Comparison of ENCODE assay signal across 1 cellular context in the genomic region with DNA sequence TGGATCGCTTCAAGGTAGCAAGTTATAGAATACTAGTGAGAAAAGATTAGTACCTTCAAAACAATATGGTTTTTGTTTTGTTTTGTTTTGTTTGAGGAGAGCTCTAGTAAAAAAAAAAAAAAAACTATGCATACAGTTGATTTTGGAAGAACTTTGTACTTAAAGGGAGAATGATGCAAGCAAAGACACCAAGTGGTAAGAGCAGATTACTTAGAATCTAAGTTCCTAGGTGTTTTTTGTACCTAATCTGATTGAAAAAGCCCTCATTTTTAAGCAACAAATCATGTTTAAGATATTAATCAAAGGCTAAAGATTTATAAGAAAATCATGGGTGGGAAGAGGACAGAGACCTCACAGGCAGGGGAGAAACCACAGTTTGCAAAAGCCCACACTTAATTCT.
TF ChIP-seq lines count a peak whose summit lies in the region.

No MANE protein-coding gene starts in this region.

TF ChIP-seq in HepG2, 621 proteins besides CTCF, POLR2A, EP300 and RAD21 (continued from another document and continues in another):
- TF ChIP-seq, protein P1, sequence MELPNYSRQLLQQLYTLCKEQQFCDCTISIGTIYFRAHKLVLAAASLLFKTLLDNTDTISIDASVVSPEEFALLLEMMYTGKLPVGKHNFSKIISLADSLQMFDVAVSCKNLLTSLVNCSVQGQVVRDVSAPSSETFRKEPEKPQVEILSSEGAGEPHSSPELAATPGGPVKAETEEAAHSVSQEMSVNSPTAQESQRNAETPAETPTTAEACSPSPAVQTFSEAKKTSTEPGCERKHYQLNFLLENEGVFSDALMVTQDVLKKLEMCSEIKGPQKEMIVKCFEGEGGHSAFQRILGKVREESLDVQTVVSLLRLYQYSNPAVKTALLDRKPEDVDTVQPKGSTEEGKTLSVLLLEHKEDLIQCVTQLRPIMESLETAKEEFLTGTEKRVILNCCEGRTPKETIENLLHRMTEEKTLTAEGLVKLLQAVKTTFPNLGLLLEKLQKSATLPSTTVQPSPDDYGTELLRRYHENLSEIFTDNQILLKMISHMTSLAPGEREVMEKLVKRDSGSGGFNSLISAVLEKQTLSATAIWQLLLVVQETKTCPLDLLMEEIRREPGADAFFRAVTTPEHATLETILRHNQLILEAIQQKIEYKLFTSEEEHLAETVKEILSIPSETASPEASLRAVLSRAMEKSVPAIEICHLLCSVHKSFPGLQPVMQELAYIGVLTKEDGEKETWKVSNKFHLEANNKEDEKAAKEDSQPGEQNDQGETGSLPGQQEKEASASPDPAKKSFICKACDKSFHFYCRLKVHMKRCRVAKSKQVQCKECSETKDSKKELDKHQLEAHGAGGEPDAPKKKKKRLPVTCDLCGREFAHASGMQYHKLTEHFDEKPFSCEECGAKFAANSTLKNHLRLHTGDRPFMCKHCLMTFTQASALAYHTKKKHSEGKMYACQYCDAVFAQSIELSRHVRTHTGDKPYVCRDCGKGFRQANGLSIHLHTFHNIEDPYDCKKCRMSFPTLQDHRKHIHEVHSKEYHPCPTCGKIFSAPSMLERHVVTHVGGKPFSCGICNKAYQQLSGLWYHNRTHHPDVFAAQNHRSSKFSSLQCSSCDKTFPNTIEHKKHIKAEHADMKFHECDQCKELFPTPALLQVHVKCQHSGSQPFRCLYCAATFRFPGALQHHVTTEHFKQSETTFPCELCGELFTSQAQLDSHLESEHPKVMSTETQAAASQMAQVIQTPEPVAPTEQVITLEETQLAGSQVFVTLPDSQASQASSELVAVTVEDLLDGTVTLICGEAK (IDR thresholded peaks at IDR 0.05): no peak
- TF ChIP-seq, protein P1 (CRISPR knock-in tag; IDR thresholded peaks at IDR 0.05): no peak
- TF ChIP-seq FOXO1 (CRISPR knock-in tag; IDR thresholded peaks at IDR 0.05): no peak
- TF ChIP-seq ZNF143 (CRISPR knock-in tag; IDR thresholded peaks at IDR 0.05): no peak
- no peak for TF ChIP-seq ZNF674 (CRISPR knock-in tag; IDR thresholded peaks at IDR 0.05; ENCODE audit: low read depth)
- TF ChIP-seq, protein P2, sequence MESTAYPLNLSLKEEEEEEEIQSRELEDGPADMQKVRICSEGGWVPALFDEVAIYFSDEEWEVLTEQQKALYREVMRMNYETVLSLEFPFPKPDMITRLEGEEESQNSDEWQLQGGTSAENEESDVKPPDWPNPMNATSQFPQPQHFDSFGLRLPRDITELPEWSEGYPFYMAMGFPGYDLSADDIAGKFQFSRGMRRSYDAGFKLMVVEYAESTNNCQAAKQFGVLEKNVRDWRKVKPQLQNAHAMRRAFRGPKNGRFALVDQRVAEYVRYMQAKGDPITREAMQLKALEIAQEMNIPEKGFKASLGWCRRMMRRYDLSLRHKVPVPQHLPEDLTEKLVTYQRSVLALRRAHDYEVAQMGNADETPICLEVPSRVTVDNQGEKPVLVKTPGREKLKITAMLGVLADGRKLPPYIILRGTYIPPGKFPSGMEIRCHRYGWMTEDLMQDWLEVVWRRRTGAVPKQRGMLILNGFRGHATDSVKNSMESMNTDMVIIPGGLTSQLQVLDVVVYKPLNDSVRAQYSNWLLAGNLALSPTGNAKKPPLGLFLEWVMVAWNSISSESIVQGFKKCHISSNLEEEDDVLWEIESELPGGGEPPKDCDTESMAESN (CRISPR knock-in tag; conservative IDR thresholded peaks at IDR 0.05): no peak
- no peak for TF ChIP-seq ELF1 (CRISPR knock-in tag; IDR thresholded peaks at IDR 0.05)
- no peak for TF ChIP-seq DR1 (CRISPR knock-in tag; IDR thresholded peaks at IDR 0.05)
- TF ChIP-seq HNRNPK (IDR thresholded peaks at IDR 0.05; ENCODE audit: low read depth, low read length, poor library complexity, severe bottlenecking): no peak
- TF ChIP-seq NFKB2 (CRISPR knock-in tag; IDR thresholded peaks at IDR 0.05; ENCODE audit: borderline replicate concordance): no peak
- peak; percentile 75 for TF ChIP-seq GATAD2A (CRISPR knock-in tag; IDR thresholded peaks at IDR 0.05)
- TF ChIP-seq, protein P3, sequence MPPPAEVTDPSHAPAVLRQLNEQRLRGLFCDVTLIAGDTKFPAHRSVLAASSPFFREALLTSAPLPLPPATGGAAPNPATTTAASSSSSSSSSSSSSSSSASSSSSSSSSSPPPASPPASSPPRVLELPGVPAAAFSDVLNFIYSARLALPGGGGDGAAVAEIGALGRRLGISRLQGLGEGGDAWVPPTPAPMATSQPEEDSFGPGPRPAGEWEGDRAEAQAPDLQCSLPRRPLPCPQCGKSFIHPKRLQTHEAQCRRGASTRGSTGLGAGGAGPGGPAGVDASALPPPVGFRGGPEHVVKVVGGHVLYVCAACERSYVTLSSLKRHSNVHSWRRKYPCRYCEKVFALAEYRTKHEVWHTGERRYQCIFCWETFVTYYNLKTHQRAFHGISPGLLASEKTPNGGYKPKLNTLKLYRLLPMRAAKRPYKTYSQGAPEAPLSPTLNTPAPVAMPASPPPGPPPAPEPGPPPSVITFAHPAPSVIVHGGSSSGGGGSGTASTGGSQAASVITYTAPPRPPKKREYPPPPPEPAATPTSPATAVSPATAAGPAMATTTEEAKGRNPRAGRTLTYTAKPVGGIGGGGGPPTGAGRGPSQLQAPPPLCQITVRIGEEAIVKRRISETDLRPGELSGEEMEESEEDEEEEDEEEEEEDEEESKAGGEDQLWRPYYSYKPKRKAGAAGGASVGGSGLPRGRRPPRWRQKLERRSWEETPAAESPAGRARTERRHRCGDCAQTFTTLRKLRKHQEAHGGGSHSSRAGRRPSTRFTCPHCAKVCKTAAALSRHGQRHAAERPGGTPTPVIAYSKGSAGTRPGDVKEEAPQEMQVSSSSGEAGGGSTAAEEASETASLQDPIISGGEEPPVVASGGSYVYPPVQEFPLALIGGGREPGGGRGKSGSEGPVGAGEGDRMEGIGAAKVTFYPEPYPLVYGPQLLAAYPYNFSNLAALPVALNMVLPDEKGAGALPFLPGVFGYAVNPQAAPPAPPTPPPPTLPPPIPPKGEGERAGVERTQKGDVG (CRISPR knock-in tag; IDR thresholded peaks at IDR 0.05; ENCODE audit: borderline replicate concordance): no peak
- TF ChIP-seq HIVEP1 (CRISPR knock-in tag; IDR thresholded peaks at IDR 0.05): no peak
- TF ChIP-seq TP53 (CRISPR knock-in tag; conservative IDR thresholded peaks at IDR 0.05): no peak
- no peak for TF ChIP-seq MZF1 (CRISPR knock-in tag; IDR thresholded peaks at IDR 0.05; ENCODE audit: borderline replicate concordance)
- TF ChIP-seq ZBTB20 (CRISPR knock-in tag; IDR thresholded peaks at IDR 0.05; ENCODE audit: borderline replicate concordance, low read depth): no peak
- TF ChIP-seq KAT8 (CRISPR knock-in tag; IDR thresholded peaks at IDR 0.05): no peak
- peak; percentile 35; the same call in 1 of the 2 replicates for TF ChIP-seq FOXJ3 (CRISPR knock-in tag; IDR thresholded peaks at IDR 0.05; ENCODE audit: borderline replicate concordance)
- TF ChIP-seq, protein P4, sequence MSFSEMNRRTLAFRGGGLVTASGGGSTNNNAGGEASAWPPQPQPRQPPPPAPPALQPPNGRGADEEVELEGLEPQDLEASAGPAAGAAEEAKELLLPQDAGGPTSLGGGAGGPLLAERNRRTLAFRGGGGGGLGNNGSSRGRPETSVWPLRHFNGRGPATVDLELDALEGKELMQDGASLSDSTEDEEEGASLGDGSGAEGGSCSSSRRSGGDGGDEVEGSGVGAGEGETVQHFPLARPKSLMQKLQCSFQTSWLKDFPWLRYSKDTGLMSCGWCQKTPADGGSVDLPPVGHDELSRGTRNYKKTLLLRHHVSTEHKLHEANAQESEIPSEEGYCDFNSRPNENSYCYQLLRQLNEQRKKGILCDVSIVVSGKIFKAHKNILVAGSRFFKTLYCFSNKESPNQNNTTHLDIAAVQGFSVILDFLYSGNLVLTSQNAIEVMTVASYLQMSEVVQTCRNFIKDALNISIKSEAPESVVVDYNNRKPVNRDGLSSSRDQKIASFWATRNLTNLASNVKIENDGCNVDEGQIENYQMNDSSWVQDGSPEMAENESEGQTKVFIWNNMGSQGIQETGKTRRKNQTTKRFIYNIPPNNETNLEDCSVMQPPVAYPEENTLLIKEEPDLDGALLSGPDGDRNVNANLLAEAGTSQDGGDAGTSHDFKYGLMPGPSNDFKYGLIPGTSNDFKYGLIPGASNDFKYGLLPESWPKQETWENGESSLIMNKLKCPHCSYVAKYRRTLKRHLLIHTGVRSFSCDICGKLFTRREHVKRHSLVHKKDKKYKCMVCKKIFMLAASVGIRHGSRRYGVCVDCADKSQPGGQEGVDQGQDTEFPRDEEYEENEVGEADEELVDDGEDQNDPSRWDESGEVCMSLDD (CRISPR knock-in tag; IDR thresholded peaks at IDR 0.05; ENCODE audit: borderline replicate concordance): no peak
- TF ChIP-seq KAT7 (CRISPR knock-in tag; IDR thresholded peaks at IDR 0.05; ENCODE audit: borderline replicate concordance): no peak
- no peak for TF ChIP-seq DPF2 (CRISPR knock-in tag; IDR thresholded peaks at IDR 0.05; ENCODE audit: borderline replicate concordance, low read depth)
- TF ChIP-seq ZNF782 (CRISPR knock-in tag; IDR thresholded peaks at IDR 0.05; ENCODE audit: borderline replicate concordance): no peak
- TF ChIP-seq, protein P5, sequence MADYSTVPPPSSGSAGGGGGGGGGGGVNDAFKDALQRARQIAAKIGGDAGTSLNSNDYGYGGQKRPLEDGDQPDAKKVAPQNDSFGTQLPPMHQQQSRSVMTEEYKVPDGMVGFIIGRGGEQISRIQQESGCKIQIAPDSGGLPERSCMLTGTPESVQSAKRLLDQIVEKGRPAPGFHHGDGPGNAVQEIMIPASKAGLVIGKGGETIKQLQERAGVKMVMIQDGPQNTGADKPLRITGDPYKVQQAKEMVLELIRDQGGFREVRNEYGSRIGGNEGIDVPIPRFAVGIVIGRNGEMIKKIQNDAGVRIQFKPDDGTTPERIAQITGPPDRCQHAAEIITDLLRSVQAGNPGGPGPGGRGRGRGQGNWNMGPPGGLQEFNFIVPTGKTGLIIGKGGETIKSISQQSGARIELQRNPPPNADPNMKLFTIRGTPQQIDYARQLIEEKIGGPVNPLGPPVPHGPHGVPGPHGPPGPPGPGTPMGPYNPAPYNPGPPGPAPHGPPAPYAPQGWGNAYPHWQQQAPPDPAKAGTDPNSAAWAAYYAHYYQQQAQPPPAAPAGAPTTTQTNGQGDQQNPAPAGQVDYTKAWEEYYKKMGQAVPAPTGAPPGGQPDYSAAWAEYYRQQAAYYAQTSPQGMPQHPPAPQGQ (CRISPR knock-in tag; IDR thresholded peaks at IDR 0.05; ENCODE audit: borderline replicate concordance): no peak
- no peak for TF ChIP-seq PHF20 (CRISPR knock-in tag; IDR thresholded peaks at IDR 0.05)
- no peak for TF ChIP-seq ZNF777 (CRISPR knock-in tag; IDR thresholded peaks at IDR 0.05)
- no peak for TF ChIP-seq ZMYM2 (CRISPR knock-in tag; IDR thresholded peaks at IDR 0.05)
- TF ChIP-seq ZSCAN25 (CRISPR knock-in tag; IDR thresholded peaks at IDR 0.05): no peak
- TF ChIP-seq, protein P6, sequence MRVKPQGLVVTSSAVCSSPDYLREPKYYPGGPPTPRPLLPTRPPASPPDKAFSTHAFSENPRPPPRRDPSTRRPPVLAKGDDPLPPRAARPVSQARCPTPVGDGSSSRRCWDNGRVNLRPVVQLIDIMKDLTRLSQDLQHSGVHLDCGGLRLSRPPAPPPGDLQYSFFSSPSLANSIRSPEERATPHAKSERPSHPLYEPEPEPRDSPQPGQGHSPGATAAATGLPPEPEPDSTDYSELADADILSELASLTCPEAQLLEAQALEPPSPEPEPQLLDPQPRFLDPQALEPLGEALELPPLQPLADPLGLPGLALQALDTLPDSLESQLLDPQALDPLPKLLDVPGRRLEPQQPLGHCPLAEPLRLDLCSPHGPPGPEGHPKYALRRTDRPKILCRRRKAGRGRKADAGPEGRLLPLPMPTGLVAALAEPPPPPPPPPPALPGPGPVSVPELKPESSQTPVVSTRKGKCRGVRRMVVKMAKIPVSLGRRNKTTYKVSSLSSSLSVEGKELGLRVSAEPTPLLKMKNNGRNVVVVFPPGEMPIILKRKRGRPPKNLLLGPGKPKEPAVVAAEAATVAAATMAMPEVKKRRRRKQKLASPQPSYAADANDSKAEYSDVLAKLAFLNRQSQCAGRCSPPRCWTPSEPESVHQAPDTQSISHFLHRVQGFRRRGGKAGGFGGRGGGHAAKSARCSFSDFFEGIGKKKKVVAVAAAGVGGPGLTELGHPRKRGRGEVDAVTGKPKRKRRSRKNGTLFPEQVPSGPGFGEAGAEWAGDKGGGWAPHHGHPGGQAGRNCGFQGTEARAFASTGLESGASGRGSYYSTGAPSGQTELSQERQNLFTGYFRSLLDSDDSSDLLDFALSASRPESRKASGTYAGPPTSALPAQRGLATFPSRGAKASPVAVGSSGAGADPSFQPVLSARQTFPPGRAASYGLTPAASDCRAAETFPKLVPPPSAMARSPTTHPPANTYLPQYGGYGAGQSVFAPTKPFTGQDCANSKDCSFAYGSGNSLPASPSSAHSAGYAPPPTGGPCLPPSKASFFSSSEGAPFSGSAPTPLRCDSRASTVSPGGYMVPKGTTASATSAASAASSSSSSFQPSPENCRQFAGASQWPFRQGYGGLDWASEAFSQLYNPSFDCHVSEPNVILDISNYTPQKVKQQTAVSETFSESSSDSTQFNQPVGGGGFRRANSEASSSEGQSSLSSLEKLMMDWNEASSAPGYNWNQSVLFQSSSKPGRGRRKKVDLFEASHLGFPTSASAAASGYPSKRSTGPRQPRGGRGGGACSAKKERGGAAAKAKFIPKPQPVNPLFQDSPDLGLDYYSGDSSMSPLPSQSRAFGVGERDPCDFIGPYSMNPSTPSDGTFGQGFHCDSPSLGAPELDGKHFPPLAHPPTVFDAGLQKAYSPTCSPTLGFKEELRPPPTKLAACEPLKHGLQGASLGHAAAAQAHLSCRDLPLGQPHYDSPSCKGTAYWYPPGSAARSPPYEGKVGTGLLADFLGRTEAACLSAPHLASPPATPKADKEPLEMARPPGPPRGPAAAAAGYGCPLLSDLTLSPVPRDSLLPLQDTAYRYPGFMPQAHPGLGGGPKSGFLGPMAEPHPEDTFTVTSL (CRISPR knock-in tag; IDR thresholded peaks at IDR 0.05; ENCODE audit: borderline replicate concordance): no peak; the same call in 1 of the 2 replicates
- TF ChIP-seq, protein P7, sequence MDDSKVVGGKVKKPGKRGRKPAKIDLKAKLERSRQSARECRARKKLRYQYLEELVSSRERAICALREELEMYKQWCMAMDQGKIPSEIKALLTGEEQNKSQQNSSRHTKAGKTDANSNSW (CRISPR knock-in tag; IDR thresholded peaks at IDR 0.05; ENCODE audit: borderline replicate concordance): no peak
